ENCODE assay signal across 9 cellular contexts in the genomic region with DNA sequence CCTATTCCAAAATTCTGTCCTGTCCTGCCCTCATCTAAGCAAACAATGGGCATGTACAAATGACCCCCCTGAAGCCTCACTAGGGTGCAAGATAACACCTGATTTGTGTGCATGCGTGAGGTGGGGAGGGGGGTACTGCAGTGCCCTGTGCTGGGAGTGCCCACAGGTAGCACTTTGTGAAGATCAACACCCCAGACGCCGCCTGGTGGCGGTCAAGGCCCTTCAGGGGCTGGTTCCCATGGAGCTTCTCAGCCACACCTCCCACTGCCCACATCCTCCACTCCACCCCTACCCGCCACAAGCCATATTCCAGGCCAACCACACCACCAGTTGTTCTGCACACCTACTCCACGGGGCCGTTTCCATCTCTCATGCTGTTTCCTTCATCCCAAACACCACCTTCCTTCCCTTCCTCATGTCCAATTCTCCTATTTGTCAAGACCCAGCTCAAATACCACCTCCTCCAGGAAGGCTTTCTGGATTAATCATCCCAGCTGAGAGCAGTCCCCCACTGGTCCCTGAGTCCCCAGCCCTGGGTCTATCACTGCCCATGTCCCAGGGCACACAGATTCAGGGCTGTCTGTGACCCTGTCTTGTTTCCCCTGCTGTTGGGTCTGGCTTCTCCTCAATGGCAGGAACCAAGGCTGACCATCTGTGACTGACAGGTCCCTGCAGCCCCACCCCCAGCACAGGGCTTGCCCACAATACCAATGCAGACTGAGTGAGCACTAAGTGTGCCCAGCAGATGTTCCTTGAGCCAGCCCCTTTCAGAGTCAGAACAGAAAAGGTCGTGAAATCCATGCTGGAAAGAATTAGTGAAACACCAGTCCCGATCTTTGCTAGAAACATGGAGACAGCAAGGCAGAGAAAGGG.
DNase-seq lines count a peak whose midpoint lies in the region; ATAC-seq and TF ChIP-seq lines count a peak whose summit lies in the region.
"Had no signal": no experiment of that assay in that cellular context is flagged by ENCODE, and none has a peak within 500 bp of the region (broad histone marks: within the 10 kb centered on the region; RNA-seq: fewer than 3 reads in every experiment).

No MANE protein-coding gene starts in this region.

- no peaks in the 10 kb centered on the region for H3K27me3 Mint-ChIP-seq in activated T-helper 17 cell treated with anti-CD3 and anti-CD28 coated beads, Interleukin-2, amount 50 U/mL, for 72 hours
- H3K27me3 Mint-ChIP-seq in neural crest cell (ENCODE audit: low read depth) = peaks cover 7% of the 10 kb centered on the region

- peak; percentile 87 for ATAC-seq in activated T-helper 17 cell treated with anti-CD3 and anti-CD28 coated beads, Interleukin-2, amount 50 U/mL, for 72 hours (replicated peaks)
- ATAC-seq in GM19455 (IDR thresholded peaks at IDR 0.05; ENCODE audit: unreplicated experiment) (no peak), GM21717 (IDR thresholded peaks at IDR 0.05; ENCODE audit: unreplicated experiment) (no peak)
- ATAC-seq: right cardiac atrium had no signal

- H3K4me3 ChIP-seq in LNCaP clone FGC (ENCODE audit: low read depth, low read length) = no peak overlapping the region

- peak; percentile 21; the same call in 1 of the 2 replicates for TF ChIP-seq CTCF in LNCaP clone FGC (IDR thresholded peaks at IDR 0.05; ENCODE audit: control insufficient read depth, extremely low read depth, insufficient read depth)
- peak; percentile 36 for TF ChIP-seq CTCF in neural crest cell (conservative IDR thresholded peaks at IDR 0.05)

- H3K9me3 Mint-ChIP-seq in activated T-helper 17 cell treated with anti-CD3 and anti-CD28 coated beads, Interleukin-2, amount 50 U/mL, for 72 hours = no peaks in the 10 kb centered on the region
- H3K9me3 Mint-ChIP-seq in neural crest cell = no peaks in the 10 kb centered on the region

- peak overlapping the region; percentile 6 for H3K27ac Mint-ChIP-seq in activated T-helper 17 cell treated with anti-CD3 and anti-CD28 coated beads, Interleukin-2, amount 50 U/mL, for 72 hours
- H3K27ac Mint-ChIP-seq in neural crest cell (ENCODE audit: unreplicated experiment) = peak overlapping the region; percentile 76

- H3K36me3 Mint-ChIP-seq in activated T-helper 17 cell treated with anti-CD3 and anti-CD28 coated beads, Interleukin-2, amount 50 U/mL, for 72 hours (ENCODE audit: low read depth) = no peaks in the 10 kb centered on the region
- H3K36me3 Mint-ChIP-seq in neural crest cell (ENCODE audit: low read depth) = no peaks in the 10 kb centered on the region

- DNase-seq in activated gamma-delta T cell treated with Interleukin-2 at 50 U/mL for 16 hours (peak; percentile 28), activated gamma-delta T cell (lab: John Stamatoyannopoulos, UW) (no peak), LNCaP clone FGC (ENCODE audit: low read depth) (no peak), neural crest cell (ENCODE audit: low read depth, low spot score) (no peak), NCI-H524 (lab: John Stamatoyannopoulos, UW) (no peak)

- H3K4me1 Mint-ChIP-seq in activated T-helper 17 cell treated with anti-CD3 and anti-CD28 coated beads, Interleukin-2, amount 50 U/mL, for 72 hours = peaks cover 8% of the 10 kb centered on the region
- peaks cover 9% of the 10 kb centered on the region for H3K4me1 Mint-ChIP-seq in neural crest cell

- H3K4me3 Mint-ChIP-seq in activated T-helper 17 cell treated with anti-CD3 and anti-CD28 coated beads, Interleukin-2, amount 50 U/mL, for 72 hours = no peak overlapping the region
- H3K4me3 Mint-ChIP-seq in neural crest cell = no peak overlapping the region
